Comparison of ENCODE assay signal across 1 cellular context in the genomic region with DNA sequence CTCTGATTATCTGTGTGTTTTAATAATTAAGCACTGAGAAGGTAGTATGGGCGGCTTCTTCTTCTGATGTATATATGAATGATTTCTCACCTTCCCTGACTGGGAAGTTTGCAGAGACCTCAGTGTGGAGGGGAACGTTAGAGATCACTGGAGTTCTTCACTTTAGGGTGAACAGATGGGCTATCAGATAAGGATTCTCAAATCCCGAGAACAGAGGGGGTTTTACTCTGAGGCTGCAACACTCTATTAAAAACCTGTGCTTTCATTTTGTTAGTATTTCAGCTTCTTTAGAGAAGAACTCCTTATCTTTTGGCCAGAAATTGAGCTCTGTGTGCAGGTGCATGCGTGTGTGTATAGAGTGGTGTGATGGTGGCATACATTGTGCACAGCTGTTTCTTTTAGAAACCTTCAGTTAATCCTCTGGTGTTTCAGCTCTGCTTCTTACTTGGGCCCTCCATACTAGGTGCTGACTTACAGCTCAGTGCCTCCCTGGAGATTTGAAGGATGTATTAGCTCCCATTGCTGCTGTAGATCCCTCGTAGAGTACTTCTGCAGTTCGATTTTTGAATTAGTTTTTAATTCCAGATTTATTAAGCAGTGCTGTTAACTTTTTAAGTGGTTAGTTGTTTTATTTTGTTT.
TF ChIP-seq lines count a peak whose summit lies in the region.

No MANE protein-coding gene starts in this region.

TF ChIP-seq in H1, 55 proteins besides CTCF, POLR2A, EP300 and RAD21:
- TF ChIP-seq, protein P1, sequence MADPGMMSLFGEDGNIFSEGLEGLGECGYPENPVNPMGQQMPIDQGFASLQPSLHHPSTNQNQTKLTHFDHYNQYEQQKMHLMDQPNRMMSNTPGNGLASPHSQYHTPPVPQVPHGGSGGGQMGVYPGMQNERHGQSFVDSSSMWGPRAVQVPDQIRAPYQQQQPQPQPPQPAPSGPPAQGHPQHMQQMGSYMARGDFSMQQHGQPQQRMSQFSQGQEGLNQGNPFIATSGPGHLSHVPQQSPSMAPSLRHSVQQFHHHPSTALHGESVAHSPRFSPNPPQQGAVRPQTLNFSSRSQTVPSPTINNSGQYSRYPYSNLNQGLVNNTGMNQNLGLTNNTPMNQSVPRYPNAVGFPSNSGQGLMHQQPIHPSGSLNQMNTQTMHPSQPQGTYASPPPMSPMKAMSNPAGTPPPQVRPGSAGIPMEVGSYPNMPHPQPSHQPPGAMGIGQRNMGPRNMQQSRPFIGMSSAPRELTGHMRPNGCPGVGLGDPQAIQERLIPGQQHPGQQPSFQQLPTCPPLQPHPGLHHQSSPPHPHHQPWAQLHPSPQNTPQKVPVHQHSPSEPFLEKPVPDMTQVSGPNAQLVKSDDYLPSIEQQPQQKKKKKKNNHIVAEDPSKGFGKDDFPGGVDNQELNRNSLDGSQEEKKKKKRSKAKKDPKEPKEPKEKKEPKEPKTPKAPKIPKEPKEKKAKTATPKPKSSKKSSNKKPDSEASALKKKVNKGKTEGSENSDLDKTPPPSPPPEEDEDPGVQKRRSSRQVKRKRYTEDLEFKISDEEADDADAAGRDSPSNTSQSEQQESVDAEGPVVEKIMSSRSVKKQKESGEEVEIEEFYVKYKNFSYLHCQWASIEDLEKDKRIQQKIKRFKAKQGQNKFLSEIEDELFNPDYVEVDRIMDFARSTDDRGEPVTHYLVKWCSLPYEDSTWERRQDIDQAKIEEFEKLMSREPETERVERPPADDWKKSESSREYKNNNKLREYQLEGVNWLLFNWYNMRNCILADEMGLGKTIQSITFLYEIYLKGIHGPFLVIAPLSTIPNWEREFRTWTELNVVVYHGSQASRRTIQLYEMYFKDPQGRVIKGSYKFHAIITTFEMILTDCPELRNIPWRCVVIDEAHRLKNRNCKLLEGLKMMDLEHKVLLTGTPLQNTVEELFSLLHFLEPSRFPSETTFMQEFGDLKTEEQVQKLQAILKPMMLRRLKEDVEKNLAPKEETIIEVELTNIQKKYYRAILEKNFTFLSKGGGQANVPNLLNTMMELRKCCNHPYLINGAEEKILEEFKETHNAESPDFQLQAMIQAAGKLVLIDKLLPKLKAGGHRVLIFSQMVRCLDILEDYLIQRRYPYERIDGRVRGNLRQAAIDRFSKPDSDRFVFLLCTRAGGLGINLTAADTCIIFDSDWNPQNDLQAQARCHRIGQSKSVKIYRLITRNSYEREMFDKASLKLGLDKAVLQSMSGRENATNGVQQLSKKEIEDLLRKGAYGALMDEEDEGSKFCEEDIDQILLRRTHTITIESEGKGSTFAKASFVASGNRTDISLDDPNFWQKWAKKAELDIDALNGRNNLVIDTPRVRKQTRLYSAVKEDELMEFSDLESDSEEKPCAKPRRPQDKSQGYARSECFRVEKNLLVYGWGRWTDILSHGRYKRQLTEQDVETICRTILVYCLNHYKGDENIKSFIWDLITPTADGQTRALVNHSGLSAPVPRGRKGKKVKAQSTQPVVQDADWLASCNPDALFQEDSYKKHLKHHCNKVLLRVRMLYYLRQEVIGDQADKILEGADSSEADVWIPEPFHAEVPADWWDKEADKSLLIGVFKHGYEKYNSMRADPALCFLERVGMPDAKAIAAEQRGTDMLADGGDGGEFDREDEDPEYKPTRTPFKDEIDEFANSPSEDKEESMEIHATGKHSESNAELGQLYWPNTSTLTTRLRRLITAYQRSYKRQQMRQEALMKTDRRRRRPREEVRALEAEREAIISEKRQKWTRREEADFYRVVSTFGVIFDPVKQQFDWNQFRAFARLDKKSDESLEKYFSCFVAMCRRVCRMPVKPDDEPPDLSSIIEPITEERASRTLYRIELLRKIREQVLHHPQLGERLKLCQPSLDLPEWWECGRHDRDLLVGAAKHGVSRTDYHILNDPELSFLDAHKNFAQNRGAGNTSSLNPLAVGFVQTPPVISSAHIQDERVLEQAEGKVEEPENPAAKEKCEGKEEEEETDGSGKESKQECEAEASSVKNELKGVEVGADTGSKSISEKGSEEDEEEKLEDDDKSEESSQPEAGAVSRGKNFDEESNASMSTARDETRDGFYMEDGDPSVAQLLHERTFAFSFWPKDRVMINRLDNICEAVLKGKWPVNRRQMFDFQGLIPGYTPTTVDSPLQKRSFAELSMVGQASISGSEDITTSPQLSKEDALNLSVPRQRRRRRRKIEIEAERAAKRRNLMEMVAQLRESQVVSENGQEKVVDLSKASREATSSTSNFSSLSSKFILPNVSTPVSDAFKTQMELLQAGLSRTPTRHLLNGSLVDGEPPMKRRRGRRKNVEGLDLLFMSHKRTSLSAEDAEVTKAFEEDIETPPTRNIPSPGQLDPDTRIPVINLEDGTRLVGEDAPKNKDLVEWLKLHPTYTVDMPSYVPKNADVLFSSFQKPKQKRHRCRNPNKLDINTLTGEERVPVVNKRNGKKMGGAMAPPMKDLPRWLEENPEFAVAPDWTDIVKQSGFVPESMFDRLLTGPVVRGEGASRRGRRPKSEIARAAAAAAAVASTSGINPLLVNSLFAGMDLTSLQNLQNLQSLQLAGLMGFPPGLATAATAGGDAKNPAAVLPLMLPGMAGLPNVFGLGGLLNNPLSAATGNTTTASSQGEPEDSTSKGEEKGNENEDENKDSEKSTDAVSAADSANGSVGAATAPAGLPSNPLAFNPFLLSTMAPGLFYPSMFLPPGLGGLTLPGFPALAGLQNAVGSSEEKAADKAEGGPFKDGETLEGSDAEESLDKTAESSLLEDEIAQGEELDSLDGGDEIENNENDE (IDR thresholded peaks at IDR 0.05; ENCODE audit: insufficient replicate concordance, low read length): no peak
- TF ChIP-seq TAF7 (optimal IDR thresholded peaks at IDR 0.05; ENCODE audit: borderline replicate concordance, low read depth, low read length) (no peak), RBBP5 (IDR thresholded peaks at IDR 0.05; ENCODE audit: borderline replicate concordance, low read depth, low read length) (no peak), CTBP2 (IDR thresholded peaks at IDR 0.05; ENCODE audit: borderline replicate concordance, insufficient read depth, insufficient read length, low read length) (no peak), BCL11A (IDR thresholded peaks at IDR 0.05; ENCODE audit: low read depth in 2 of 2, low read length in 2 of 2) (no peak), SAP30 (IDR thresholded peaks at IDR 0.05; ENCODE audit: insufficient read depth, insufficient replicate concordance, low read length) (no peak), RXRA (IDR thresholded peaks at IDR 0.05; ENCODE audit: insufficient read depth, low read depth, low read length) (no peak)
- TF ChIP-seq, protein P2, sequence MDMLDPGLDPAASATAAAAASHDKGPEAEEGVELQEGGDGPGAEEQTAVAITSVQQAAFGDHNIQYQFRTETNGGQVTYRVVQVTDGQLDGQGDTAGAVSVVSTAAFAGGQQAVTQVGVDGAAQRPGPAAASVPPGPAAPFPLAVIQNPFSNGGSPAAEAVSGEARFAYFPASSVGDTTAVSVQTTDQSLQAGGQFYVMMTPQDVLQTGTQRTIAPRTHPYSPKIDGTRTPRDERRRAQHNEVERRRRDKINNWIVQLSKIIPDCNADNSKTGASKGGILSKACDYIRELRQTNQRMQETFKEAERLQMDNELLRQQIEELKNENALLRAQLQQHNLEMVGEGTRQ (IDR thresholded peaks at IDR 0.05; ENCODE audit: low read length): no peak
- TF ChIP-seq, protein P3, sequence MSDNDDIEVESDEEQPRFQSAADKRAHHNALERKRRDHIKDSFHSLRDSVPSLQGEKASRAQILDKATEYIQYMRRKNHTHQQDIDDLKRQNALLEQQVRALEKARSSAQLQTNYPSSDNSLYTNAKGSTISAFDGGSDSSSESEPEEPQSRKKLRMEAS (IDR thresholded peaks at IDR 0.05): no peak
